Comparison of ENCODE assay signal across 12 cellular contexts in genomic region chr9:95349109-95350038, GRCh38. TPM values are rescaled to one million over a fixed set of nuclear protein-coding genes. Genes with fewer than 3 reads are reported as not detected.
DNase-seq lines count a peak whose midpoint lies in the region; ATAC-seq and TF ChIP-seq lines count a peak whose summit lies in the region.
"Had no signal": no experiment of that assay in that cellular context is flagged by ENCODE, and none has a peak within 500 bp of the region (broad histone marks: within the 10 kb centered on the region; RNA-seq: fewer than 3 reads in every experiment).

No MANE protein-coding gene starts in this region.

- intact Hi-C loops in spleen (cut with DNase I; ENCODE audit: low total_unique reads), result no loop called here

- TF ChIP-seq CTCF in spleen (IDR thresholded peaks at IDR 0.05 in 8 of 11, conservative IDR thresholded peaks at IDR 0.05 in 3 of 11), result no peak

- H3K9ac ChIP-seq in adipocyte (ENCODE audit: low read length) (no peak overlapping the region), iPS-20b (ENCODE audit: low read depth, low read length) (no peak overlapping the region)

- TF ChIP-seq POLR2A in spleen (IDR thresholded peaks at IDR 0.05), result no peak

- H3K27me3 ChIP-seq in adipocyte (replicated peaks; ENCODE audit: control insufficient read depth, insufficient read depth, low read length) (peaks cover 25% of the 10 kb centered on the region), iPS-20b (ENCODE audit: insufficient read depth, low read length) (peaks cover 44% of the 10 kb centered on the region), spleen (replicated peaks in 1 of 7) (peaks cover 5 to 65% (median 25%) of the 10 kb centered on the region in 7 donors)

- H3K27ac ChIP-seq in iPS-20b (ENCODE audit: low read length) (no peak overlapping the region), spleen (no peak overlapping the region)
- H3K27ac ChIP-seq: 22Rv1, VCaP had no signal

- WGBS in spleen, 5 donors, result 4 to 17% (median 4%) methylated on average over 24 to 93 of the region's 93 CpGs

- H3K9me3 ChIP-seq in adipocyte (ENCODE audit: control insufficient read depth, low read length) (no peaks in the 10 kb centered on the region), iPS-20b (ENCODE audit: insufficient read depth, low read depth, low read length) (no peaks in the 10 kb centered on the region), spleen (no peaks in the 10 kb centered on the region)

- ATAC-seq in GM19023 (IDR thresholded peaks at IDR 0.05; ENCODE audit: unreplicated experiment) (no peak), HG02852 (IDR thresholded peaks at IDR 0.05; ENCODE audit: unreplicated experiment) (no peak), HG02938 (IDR thresholded peaks at IDR 0.05; ENCODE audit: unreplicated experiment) (no peak)
- ATAC-seq: esophagus mucosa had no signal

- peak overlapping the region; percentile 44 for H3K4me3 ChIP-seq in adipocyte (ENCODE audit: low read length)
- peak overlapping the region; percentile 71 for H3K4me3 ChIP-seq in iPS-20b (ENCODE audit: low read length)
- peak overlapping the region in 6 of 8 donors; percentile 14 to 51 (median 22) for H3K4me3 ChIP-seq in spleen

- peaks cover 2% of the 10 kb centered on the region for H3K4me1 ChIP-seq in adipocyte (ENCODE audit: control insufficient read depth, insufficient read depth, low read length)
- H3K4me1 ChIP-seq in iPS-20b (ENCODE audit: insufficient read depth, low read length), result no peaks in the 10 kb centered on the region
- H3K4me1 ChIP-seq in spleen, result peaks cover 7 to 18% (median 13%) of the 10 kb centered on the region in 6 donors

- H3K36me3 ChIP-seq in adipocyte (ENCODE audit: control insufficient read depth, insufficient read depth, low read length, severe bottlenecking) (no peaks in the 10 kb centered on the region), iPS-20b (ENCODE audit: insufficient read depth, low read depth, low read length) (no peaks in the 10 kb centered on the region), spleen (no peaks in the 10 kb centered on the region)

- peak; percentile 40 for DNase-seq in DMS 273 (lab: John Stamatoyannopoulos, UW; ENCODE audit: unreplicated experiment)
- DNase-seq in DMS 273 treated with DMSO at 0.1 percent for 48 hours (lab: John Stamatoyannopoulos, UW), result no peak
- DNase-seq in adipocyte (ENCODE audit: low read depth), result no peak
- no peak for DNase-seq in spleen
- DNase-seq: NCI-H345 had no signal

RNA-seq across cellular contexts. Expression of gene FANCC, which starts 31.9 kb away (rescaled TPM):
- 1 to 10 TPM; 5.4 to 9.7 (median 7.9) TPM for total RNA-seq in spleen
- 1 to 10 TPM in 2 of 3 donors, under 1 TPM in 1; 0.89 to 2.0 (median 1.7) TPM for polyA plus RNA-seq in spleen
